10 cellular contexts compared by ENCODE assay signal in the genomic region with DNA sequence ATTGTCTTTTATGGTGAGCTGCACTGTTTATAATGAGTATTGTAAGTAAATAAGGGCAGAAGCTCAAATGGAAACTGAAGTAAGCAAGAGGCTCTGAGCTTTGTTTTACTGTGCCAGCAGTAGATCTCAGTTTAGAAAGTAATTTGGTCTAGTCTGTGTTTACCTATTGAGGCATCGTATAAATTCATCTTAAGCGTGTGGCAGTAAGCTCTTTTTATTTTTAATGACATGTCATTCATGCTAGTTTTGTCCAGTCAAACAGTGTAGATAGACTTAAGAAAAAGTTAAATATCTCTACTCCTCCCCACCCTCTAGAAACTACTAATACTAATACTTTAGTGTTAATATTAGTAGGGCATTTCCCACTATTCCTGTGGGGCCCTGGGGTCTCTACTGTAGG. TPM values are rescaled to one million over a fixed set of nuclear protein-coding genes. Genes with fewer than 3 reads are reported as not detected.
DNase-seq lines count a peak whose midpoint lies in the region; ATAC-seq and TF ChIP-seq lines count a peak whose summit lies in the region.
"Had no signal": no experiment of that assay in that cellular context is flagged by ENCODE, and none has a peak within 500 bp of the region (broad histone marks: within the 10 kb centered on the region; RNA-seq: fewer than 3 reads in every experiment).

No MANE protein-coding gene starts in this region.

- CTCF ChIA-PET in HCT116 (lab: Charles Lee): interaction anchor here (1.2 kb wide), 1 partner anchor 14 kb away, joined by 3 read pairs; no protein-coding TSS in a partner anchor

- TF ChIP-seq POLR2A in HCT116 (IDR thresholded peaks at IDR 0.05; ENCODE audit: borderline replicate concordance, extremely low read depth, insufficient read depth, insufficient read length): no peak

- ATAC-seq in HCT116 (no peak), HG02763 (IDR thresholded peaks at IDR 0.05; ENCODE audit: unreplicated experiment) (no peak), HG02571 (IDR thresholded peaks at IDR 0.05; ENCODE audit: unreplicated experiment) (no peak)
- ATAC-seq: mucosa of descending colon had no signal

- H3K9me2 ChIP-seq in HCT116 (ENCODE audit: insufficient read depth): no peaks in the 10 kb centered on the region; the same call in 1 of the 2 replicates

- BruUV-seq in HCT116 (replicated peaks; lab: Mats Ljungman, UMichigan): no TSS peak

- H4K20me1 ChIP-seq in HCT116 (ENCODE audit: insufficient read depth): no peaks in the 10 kb centered on the region

- H3K27ac ChIP-seq in ACC112 (ENCODE audit: low read depth, low read length): peak overlapping the region; percentile 78; the same call in 1 of the 2 replicates
- no peak overlapping the region for H3K27ac ChIP-seq in HCT116 (ENCODE audit: low read depth, low read length)
- no peak overlapping the region for H3K27ac ChIP-seq in mesodermal cell (ENCODE audit: low read depth, low read length, severe bottlenecking)

- H3K4me1 ChIP-seq in ACC112 (ENCODE audit: control insufficient read depth, insufficient read depth, low read length, unreplicated experiment) (peaks cover 24% of the 10 kb centered on the region), HCT116 (ENCODE audit: control insufficient read depth in 1 of 2, insufficient read depth in 2 of 2, low read length in 2 of 2) (peaks cover 9 to 19% of the 10 kb centered on the region in 2 experiments; a peak in 3 of 4 replicates), mesodermal cell (ENCODE audit: control insufficient read depth, insufficient read depth, low read length, poor library complexity, severe bottlenecking) (peaks cover 28% of the 10 kb centered on the region)

- H3K9ac ChIP-seq in HCT116 (ENCODE audit: low read length): no peak overlapping the region

- peaks cover 5% of the 10 kb centered on the region for H3K27me3 Mint-ChIP-seq in brain

- TF ChIP-seq CTCF in HCT116 (IDR thresholded peaks at IDR 0.05 in 2 of 3, conservative IDR thresholded peaks at IDR 0.05 in 1 of 3; ENCODE audit: borderline replicate concordance in 1 of 3, insufficient read depth in 1 of 3, low read depth in 2 of 3, low read length in 2 of 3) (no peak), brain (conservative IDR thresholded peaks at IDR 0.05) (no peak)

- H3K9me3 ChIP-seq in HCT116 (ENCODE audit: control insufficient read depth in 1 of 2, insufficient read depth in 1 of 2, low read depth in 1 of 2, low read length in 2 of 2) (no peaks in the 10 kb centered on the region), mesodermal cell (ENCODE audit: control insufficient read depth, low read length) (no peaks in the 10 kb centered on the region)
- H3K9me3 ChIP-seq: mucosa of descending colon had no signal

- intact Hi-C loops in HCT116 (cut with micrococcal nuclease): loop anchor here (2.0 kb wide), 1 partner anchor 15 kb away; no protein-coding TSS in a partner anchor

- H3K79me2 ChIP-seq in ACC112 (ENCODE audit: control insufficient read depth, insufficient read depth, low read length, unreplicated experiment): peaks cover 66% of the 10 kb centered on the region
- peaks cover 65% of the 10 kb centered on the region for H3K79me2 ChIP-seq in HCT116 (ENCODE audit: insufficient read depth, low read length)

- peaks cover 13% of the 10 kb centered on the region for H3K36me3 Mint-ChIP-seq in brain

- RAD21 ChIA-PET in HCT116 (lab: Charles Lee; ENCODE audit: low non-redundant PET in 1 of 2, low total read pairs in 2 of 2, uncharacterized antibody in 2 of 2, unreplicated experiment in 2 of 2): no interaction called here

- H3K9me3 Mint-ChIP-seq in brain: peaks cover 0 to 5% (median 0%) of the 10 kb centered on the region in 5 experiments

- H3K4me3 ChIP-seq in ACC112 (ENCODE audit: low read depth, low read length): peak overlapping the region; percentile 88
- H3K4me3 ChIP-seq in HCT116 (replicated peaks in 1 of 2; ENCODE audit: low read depth in 1 of 2, low read length in 2 of 2): peak overlapping the region in 1 of 2 experiments; percentile 79; a peak in 1 of 4 replicates
- peak overlapping the region; percentile 96 for H3K4me3 ChIP-seq in mesodermal cell (ENCODE audit: extremely low read depth, insufficient read depth, low read length, poor library complexity, severe bottlenecking)
- H3K4me3 ChIP-seq: mucosa of descending colon had no signal

- H3K27me3 ChIP-seq in ACC112 (ENCODE audit: insufficient read depth, low read length) (no peaks in the 10 kb centered on the region), HCT116 (ENCODE audit: insufficient read depth, low read length) (no peaks in the 10 kb centered on the region)

- DNase-seq in HCT116 (ENCODE audit: low read depth, low spot score) (no peak), retina (no peak)
- no peak for DNase-seq in stimulated activated naive CD4-positive, alpha-beta T cell treated with Interleukin-2 at 50 U/mL for 16 hours (lab: John Stamatoyannopoulos, UW)
- DNase-seq: activated CD4-positive, alpha-beta T cell treated with anti-CD3 and anti-CD28 coated beads, Interleukin-2, amount 50 U/mL, for 48 hours; mucosa of descending colon had no signal

- no CpG with 5 or more reads among the region's 2 CpGs for WGBS in mesodermal cell (ENCODE audit: insufficient coverage in 2 of 2), 2 experiments

- no peak for TF ChIP-seq RAD21 in HCT116 (IDR thresholded peaks at IDR 0.05; ENCODE audit: low read depth)

- H2AFZ ChIP-seq in ACC112 (ENCODE audit: low read length, unreplicated experiment): no peak overlapping the region
- no peak overlapping the region for H2AFZ ChIP-seq in HCT116 (ENCODE audit: low read depth, low read length, poor library complexity, severe bottlenecking)

- POLR2A ChIA-PET in HCT116 (lab: Charles Lee): interaction anchor here (1.9 kb wide), 1 partner anchor 15 kb away, joined by 6 read pairs; no protein-coding TSS in a partner anchor

- peak overlapping the region; percentile 99 for H3K4me2 ChIP-seq in HCT116 (ENCODE audit: low read length)

- H3K36me3 ChIP-seq in ACC112 (ENCODE audit: insufficient read depth, low read length) (no peaks in the 10 kb centered on the region), HCT116 (ENCODE audit: control insufficient read depth in 1 of 2, insufficient read depth in 2 of 2, low read length in 2 of 2) (no peaks in the 10 kb centered on the region), mesodermal cell (ENCODE audit: control insufficient read depth, insufficient read depth, low read length) (peaks cover 22% of the 10 kb centered on the region)

- peak overlapping the region; percentile 97 to 100 (median 98) for H3K4me3 Mint-ChIP-seq in brain

- H3K4me1 Mint-ChIP-seq in brain: peaks cover 64% of the 10 kb centered on the region

- H3K27ac Mint-ChIP-seq in brain: peak overlapping the region; percentile 60 to 99 (median 98)

TF ChIP-seq in HCT116, 20 proteins besides CTCF, POLR2A, EP300 and RAD21:
- no peak for TF ChIP-seq ELF1 (IDR thresholded peaks at IDR 0.05; ENCODE audit: borderline replicate concordance, low read depth)
- no peak for TF ChIP-seq SP1 (IDR thresholded peaks at IDR 0.05; ENCODE audit: low read depth)
- TF ChIP-seq EZH2 (IDR thresholded peaks at IDR 0.05): no peak
- no peak for TF ChIP-seq FOSL1 (IDR thresholded peaks at IDR 0.05; ENCODE audit: low read depth)
- TF ChIP-seq ZNF274 (IDR thresholded peaks at IDR 0.05; ENCODE audit: low read depth, low read length): no peak
- TF ChIP-seq JUND (IDR thresholded peaks at IDR 0.05): no peak

RNA-seq across cellular contexts. Expression of a gene that starts 2.0 kb away (rescaled TPM):
- total RNA-seq in HCT116 (2021; ENCODE audit: unreplicated experiment): 36.7 TPM
- 19.0 and 22.0 TPM in 2 replicates for polyA plus RNA-seq in HCT116 (2012)
- 16.5 TPM for polyA plus RNA-seq in brain (ENCODE audit: insufficient read depth, low read depth, low replicate concordance)
- polyA plus RNA-seq in mesodermal cell (2013, experiment 1 of 2): 72.5 TPM
- polyA plus RNA-seq in mesodermal cell (2013, experiment 2 of 2): 70.8 TPM
